In genomic region chr6:45759134-45759849, GRCh38 we compare ENCODE assay signal across 21 cellular contexts.
DNase-seq lines count a peak whose midpoint lies in the region; ATAC-seq, FAIRE-seq and TF ChIP-seq lines count a peak whose summit lies in the region.
"Had no signal": no experiment of that assay in that cellular context is flagged by ENCODE, and none has a peak within 500 bp of the region (broad histone marks: within the 10 kb centered on the region; RNA-seq: fewer than 3 reads in every experiment).

No MANE protein-coding gene starts in this region.

- no peaks in the 10 kb centered on the region for H4K20me1 ChIP-seq in GM23338 (replicated peaks; ENCODE audit: insufficient read depth)
- no peaks in the 10 kb centered on the region for H4K20me1 ChIP-seq in H1 (replicated peaks in 1 of 2; ENCODE audit: control insufficient read depth in 1 of 2, insufficient read depth in 2 of 2, low read length in 2 of 2)
- H4K20me1 ChIP-seq in hepatocyte (ENCODE audit: insufficient read depth, poor library complexity, severe bottlenecking): no peaks in the 10 kb centered on the region

- no peak overlapping the region for H3K27ac Mint-ChIP-seq in activated T-cell treated with anti-CD3 and anti-CD28 coated beads, Interleukin-2, amount 50 U/mL, for 72 hours
- no peak overlapping the region for H3K27ac Mint-ChIP-seq in GM23338
- H3K27ac Mint-ChIP-seq: activated CD8-positive, alpha-beta memory T cell treated with anti-CD3 and anti-CD28 coated beads, Interleukin-2, amount 10 ng/mL, durations not matched to agents 7 days and 5 days; CD14-positive monocyte; T-cell had no signal

- H4K91ac ChIP-seq in H1 (replicated peaks; ENCODE audit: insufficient read length, low read length): peak overlapping the region; percentile 13

- no peak for TF ChIP-seq POLR2A in H1 (IDR thresholded peaks at IDR 0.05; ENCODE audit: control extremely low read depth in 1 of 2, low read depth in 2 of 2, low read length in 2 of 2)

- no peak overlapping the region for H3K27ac ChIP-seq in GM23338 (ENCODE audit: low read depth)
- no peak overlapping the region for H3K27ac ChIP-seq in H1 (ENCODE audit: low read depth, low read length)
- H3K27ac ChIP-seq in hepatocyte: no peak overlapping the region
- H3K27ac ChIP-seq: coronary artery had no signal

- H2BK12ac ChIP-seq in H1 (ENCODE audit: low read depth, low read length): no peak overlapping the region

- no peak overlapping the region for H3K4ac ChIP-seq in H1 (replicated peaks; ENCODE audit: insufficient read length, low read depth, low read length)

- peak; percentile 30 to 58 for ATAC-seq in activated T-cell treated with anti-CD3 and anti-CD28 coated beads, Interleukin-2, amount 50 U/mL, for 72 hours (replicated peaks in 1 of 2)
- no peak for ATAC-seq in activated T-cell treated with anti-CD3 and anti-CD28 coated beads, Interleukin-2, amount 50 U/mL, for 4 hours
- ATAC-seq in GM23338 (no peak), sciatic nerve (peak; percentile 23)
- ATAC-seq: activated CD8-positive, alpha-beta memory T cell treated with anti-CD3 and anti-CD28 coated beads, Interleukin-2, amount 10 ng/mL, durations not matched to agents 7 days and 5 days; T-cell had no signal

- H3K9ac ChIP-seq in H1 (replicated peaks in 1 of 4; ENCODE audit: extremely low read depth in 1 of 4, low read depth in 3 of 4, low read length in 3 of 4): no peak overlapping the region

- H3K9me3 Mint-ChIP-seq in activated T-cell treated with anti-CD3 and anti-CD28 coated beads, Interleukin-2, amount 50 U/mL, for 72 hours: peaks cover 4 to 6% of the 10 kb centered on the region in 2 donors
- H3K9me3 Mint-ChIP-seq in activated T-cell treated with anti-CD3 and anti-CD28 coated beads, Interleukin-2, amount 50 U/mL, for 4 hours: peaks cover 15% of the 10 kb centered on the region
- peaks cover 12% of the 10 kb centered on the region; the same call in 2 of the 3 replicates for H3K9me3 Mint-ChIP-seq in GM23338

- peak overlapping the region; percentile 6 to 29 for H3K4me3 Mint-ChIP-seq in activated T-cell treated with anti-CD3 and anti-CD28 coated beads, Interleukin-2, amount 50 U/mL, for 72 hours
- H3K4me3 Mint-ChIP-seq in activated T-cell treated with anti-CD3 and anti-CD28 coated beads, Interleukin-2, amount 50 U/mL, for 4 hours: no peak overlapping the region
- H3K4me3 Mint-ChIP-seq in GM23338: no peak overlapping the region
- H3K4me3 Mint-ChIP-seq: activated CD8-positive, alpha-beta memory T cell treated with anti-CD3 and anti-CD28 coated beads, Interleukin-2, amount 10 ng/mL, durations not matched to agents 7 days and 5 days; CD14-positive monocyte; IgD-negative memory B cell; T-cell had no signal

- no peak overlapping the region for H3K4me2 ChIP-seq in GM23338
- no peak overlapping the region for H3K4me2 ChIP-seq in H1 (ENCODE audit: insufficient read depth in 1 of 2, low read depth in 2 of 2, low read length in 2 of 2)
- no peak overlapping the region for H3K4me2 ChIP-seq in hepatocyte

- TF ChIP-seq EP300 in H1 (IDR thresholded peaks at IDR 0.05; ENCODE audit: borderline replicate concordance in 1 of 2, low read depth in 2 of 2, low read length in 2 of 2): no peak

- H3K4me3 ChIP-seq in GM23338: no peak overlapping the region
- no peak overlapping the region for H3K4me3 ChIP-seq in H1 (ENCODE audit: extremely low read depth in 1 of 4, insufficient read depth in 2 of 4, low read depth in 3 of 4, low read length in 4 of 4)
- H3K4me3 ChIP-seq in hepatocyte: no peak overlapping the region
- H3K4me3 ChIP-seq: coronary artery had no signal

- no peak overlapping the region for H3K14ac ChIP-seq in H1 (ENCODE audit: insufficient read length)

- H4K5ac ChIP-seq in H1 (ENCODE audit: insufficient read length, low read depth, low read length): no peak overlapping the region

- H3K4me1 ChIP-seq in GM23338 (ENCODE audit: insufficient read depth) (no peaks in the 10 kb centered on the region), H1 (replicated peaks in 1 of 4; ENCODE audit: control insufficient read depth in 3 of 4, insufficient read depth in 4 of 4, low read length in 3 of 4) (no peaks in the 10 kb centered on the region), hepatocyte (ENCODE audit: insufficient read depth) (no peaks in the 10 kb centered on the region)

- no peaks in the 10 kb centered on the region for H3K36me3 ChIP-seq in GM23338 (ENCODE audit: insufficient read depth)
- no peaks in the 10 kb centered on the region for H3K36me3 ChIP-seq in H1 (ENCODE audit: control insufficient read depth in 2 of 4, insufficient read depth in 4 of 4, low read length in 3 of 4)
- H3K36me3 ChIP-seq in hepatocyte (replicated peaks; ENCODE audit: insufficient read depth, low read depth): no peaks in the 10 kb centered on the region

- no peaks in the 10 kb centered on the region for H3K9me3 ChIP-seq in H1 (ENCODE audit: insufficient read depth in 2 of 2, low read depth in 1 of 2, low read length in 1 of 2)
- H3K9me3 ChIP-seq in hepatocyte (ENCODE audit: low read depth): no peaks in the 10 kb centered on the region

- no peak overlapping the region for H3K18ac ChIP-seq in H1 (ENCODE audit: extremely low read depth, low read length)

- H3K23ac ChIP-seq in H1 (ENCODE audit: insufficient read length): no peak overlapping the region

- H2AFZ ChIP-seq in GM23338 (peak overlapping the region; percentile 85; the same call in 1 of the 2 replicates), H1 (ENCODE audit: low read length) (no peak overlapping the region), hepatocyte (no peak overlapping the region)

- WGBS in H1 (ENCODE audit: extremely low coverage in 1 of 2, insufficient coverage in 1 of 2, insufficient read length in 1 of 2, insufficient replicate concordance in 2 of 2, low coverage in 1 of 2, low lambda C conversion rate in 2 of 2, missing lambda C conversion rate in 1 of 2), 2 experiments: 92% methylated on average over 5 of the region's 7 CpGs; no CpG with 5 or more reads in 1 of the 2 experiments
- WGBS in hepatocyte (ENCODE audit: low lambda C conversion rate, missing lambda C conversion rate): 88% methylated on average over 7 of the region's 7 CpGs

- H3K79me2 ChIP-seq in GM23338 (replicated peaks; ENCODE audit: insufficient read depth) (no peaks in the 10 kb centered on the region), H1 (ENCODE audit: control insufficient read depth in 1 of 2, insufficient read depth in 2 of 2, low read length in 2 of 2) (no peaks in the 10 kb centered on the region), hepatocyte (no peaks in the 10 kb centered on the region)

- no peak overlapping the region for H2BK15ac ChIP-seq in H1 (ENCODE audit: low read length)

- no peaks in the 10 kb centered on the region for H3K23me2 ChIP-seq in H1 (ENCODE audit: low read depth, low read length)

- POLR2A ChIA-PET in H1 (lab: Charles Lee; ENCODE audit: partially characterized antibody): no interaction called here

- no peak for FAIRE-seq in H1 (lab: Jason Lieb, UNC)
- FAIRE-seq: D721Med, TTC549 had no signal

- no peak for TF ChIP-seq RAD21 in H1 (IDR thresholded peaks at IDR 0.05 in 1 of 2, conservative IDR thresholded peaks at IDR 0.05 in 1 of 2; ENCODE audit: low read depth in 2 of 2, low read length in 2 of 2)

- CTCF ChIA-PET in H1 (lab: Charles Lee; ENCODE audit: partially characterized antibody): interaction anchor here (0.6 kb wide), 1 partner anchor 13 kb away, joined by 4 read pairs; no protein-coding TSS in a partner anchor

- H3K56ac ChIP-seq in H1 (replicated peaks; ENCODE audit: insufficient read length, low read depth, low read length): no peak overlapping the region

- H3F3A ChIP-seq in GM23338 (replicated peaks; ENCODE audit: low read depth): no peaks in the 10 kb centered on the region

- no peaks in the 10 kb centered on the region; the same call in 1 of the 2 replicates for H3K9me2 ChIP-seq in GM23338 (ENCODE audit: insufficient read depth)
- H3K9me2 ChIP-seq in hepatocyte (replicated peaks; ENCODE audit: insufficient read depth): no peaks in the 10 kb centered on the region

- no peak overlapping the region for H2BK120ac ChIP-seq in H1 (replicated peaks; ENCODE audit: low read depth, low read length)

- no peaks in the 10 kb centered on the region for H3K79me1 ChIP-seq in H1 (ENCODE audit: low read depth, low read length)

- H2BK5ac ChIP-seq in H1 (ENCODE audit: low read depth, low read length): no peak overlapping the region

- DNase-seq in activated T-cell treated with anti-CD3 and anti-CD28 coated beads, Interleukin-2, amount 50 U/mL, for 72 hours: no peak
- DNase-seq in activated T-cell treated with anti-CD3 and anti-CD28 coated beads, Interleukin-2, amount 50 U/mL, for 4 hours: no peak
- DNase-seq in GM23338 (ENCODE audit: low spot score): no peak
- no peak for DNase-seq in H1 (ENCODE audit: low read depth in 1 of 2, low spot score in 2 of 2)
- no peak for DNase-seq in sciatic nerve (ENCODE audit: low spot score)
- DNase-seq in NCI-H2107 (lab: John Stamatoyannopoulos, UW): no peak
- DNase-seq in hepatocyte (ENCODE audit: low spot score): no peak
- DNase-seq in SIG-M5 (lab: John Stamatoyannopoulos, UW): no peak
- DNase-seq: ACHN; activated CD8-positive, alpha-beta memory T cell treated with anti-CD3 and anti-CD28 coated beads, Interleukin-2, amount 10 ng/mL, durations not matched to agents 7 days and 5 days; activated effector memory CD4-positive, alpha-beta T cell treated with Interleukin-2 at 50 U/mL for 16 hours; HCEC 1CT; NCI-H1694; NCI-H526; posterior cingulate gyrus; T-cell had no signal

- H4K8ac ChIP-seq in H1 (ENCODE audit: extremely low read depth, insufficient read depth, low read length): no peak overlapping the region

- H3K4me1 Mint-ChIP-seq in activated T-cell treated with anti-CD3 and anti-CD28 coated beads, Interleukin-2, amount 50 U/mL, for 72 hours (ENCODE audit: low read depth): peaks cover 24% of the 10 kb centered on the region
- no peaks in the 10 kb centered on the region for H3K4me1 Mint-ChIP-seq in activated T-cell treated with anti-CD3 and anti-CD28 coated beads, Interleukin-2, amount 50 U/mL, for 4 hours (ENCODE audit: low read depth)
- no peaks in the 10 kb centered on the region for H3K4me1 Mint-ChIP-seq in GM23338
- H3K4me1 Mint-ChIP-seq: IgD-negative memory B cell, T-cell had no signal

- intact Hi-C loops in sciatic nerve (cut with DNase I): no loop called here

- TF ChIP-seq CTCF in GM23338 (conservative IDR thresholded peaks at IDR 0.05; ENCODE audit: low read depth in 2 of 2) (no peak), H1 (IDR thresholded peaks at IDR 0.05; ENCODE audit: control extremely low read depth in 1 of 3, insufficient read depth in 1 of 3, low read depth in 1 of 3, low read length in 3 of 3) (no peak), hepatocyte (IDR thresholded peaks at IDR 0.05; ENCODE audit: poor library complexity) (no peak)

- H3K27me3 ChIP-seq in GM23338 (ENCODE audit: insufficient read depth) (no peaks in the 10 kb centered on the region), H1 (replicated peaks in 1 of 4; ENCODE audit: control insufficient read depth in 3 of 4, extremely low read depth in 1 of 4, insufficient read depth in 3 of 4, low read length in 3 of 4) (no peaks in the 10 kb centered on the region), hepatocyte (no peaks in the 10 kb centered on the region)

- H2BK20ac ChIP-seq in H1 (ENCODE audit: low read length): no peak overlapping the region

- H3K36me3 Mint-ChIP-seq in activated T-cell treated with anti-CD3 and anti-CD28 coated beads, Interleukin-2, amount 50 U/mL, for 72 hours (ENCODE audit: insufficient read depth in 2 of 2): peaks cover 10 to 19% of the 10 kb centered on the region in 2 donors
- H3K36me3 Mint-ChIP-seq in activated T-cell treated with anti-CD3 and anti-CD28 coated beads, Interleukin-2, amount 50 U/mL, for 4 hours (ENCODE audit: insufficient read depth): no peaks in the 10 kb centered on the region
- no peaks in the 10 kb centered on the region for H3K36me3 Mint-ChIP-seq in GM23338 (ENCODE audit: low read depth)
- H3K36me3 Mint-ChIP-seq: CD14-positive monocyte, T-cell had no signal

- peaks cover 52% of the 10 kb centered on the region for H3K27me3 Mint-ChIP-seq in activated T-cell treated with anti-CD3 and anti-CD28 coated beads, Interleukin-2, amount 50 U/mL, for 72 hours (ENCODE audit: low read depth)
- H3K27me3 Mint-ChIP-seq in activated T-cell treated with anti-CD3 and anti-CD28 coated beads, Interleukin-2, amount 50 U/mL, for 4 hours (ENCODE audit: low read depth): peaks cover 15% of the 10 kb centered on the region
- H3K27me3 Mint-ChIP-seq in GM23338 (ENCODE audit: insufficient read depth, low read depth, poor library complexity): no peaks in the 10 kb centered on the region
- H3K27me3 Mint-ChIP-seq: IgD-negative memory B cell had no signal

- no peak overlapping the region for H2AK5ac ChIP-seq in H1 (ENCODE audit: low read depth, low read length)

Comparison
In these comparisons a context has a peak if more than half of its experiments do, and no peak if none do; other contexts are left out.
1. ATAC-seq: peak in activated T-cell treated with anti-CD3 and anti-CD28 coated beads, Interleukin-2, amount 50 U/mL, for 72 hours (2 of 2) and sciatic nerve (single experiment); none in activated T-cell treated with anti-CD3 and anti-CD28 coated beads, Interleukin-2, amount 50 U/mL, for 4 hours (0 of 2) and GM23338 (single experiment).
2. H3K4me3 Mint-ChIP-seq: peak in activated T-cell treated with anti-CD3 and anti-CD28 coated beads, Interleukin-2, amount 50 U/mL, for 72 hours (2 of 2); none in activated T-cell treated with anti-CD3 and anti-CD28 coated beads, Interleukin-2, amount 50 U/mL, for 4 hours (single experiment) and GM23338 (single experiment).